Comparison of ENCODE assay signal across 2 cellular contexts in genomic region chr15:71357357-71357756, GRCh38.
TF ChIP-seq lines count a peak whose summit lies in the region.

No MANE protein-coding gene starts in this region.

TF ChIP-seq in SK-N-SH, 30 proteins besides CTCF, POLR2A, EP300 and RAD21 (continued from another document):
- TF ChIP-seq GATA2 (CRISPR knock-in tag; IDR thresholded peaks at IDR 0.05) (no peak), NRF1 (IDR thresholded peaks at IDR 0.05; ENCODE audit: low read depth, low read length) (no peak), SIN3A (IDR thresholded peaks at IDR 0.05; ENCODE audit: borderline replicate concordance, low read depth, low read length) (no peak), FOSL2 (IDR thresholded peaks at IDR 0.05; ENCODE audit: borderline replicate concordance, low read depth) (no peak), RCOR1 (IDR thresholded peaks at IDR 0.05; ENCODE audit: low read length) (no peak), PBX3 (IDR thresholded peaks at IDR 0.05) (no peak), FOXJ3 (CRISPR knock-in tag; IDR thresholded peaks at IDR 0.05) (no peak), CHD2 (IDR thresholded peaks at IDR 0.05; ENCODE audit: low read length, partially characterized antibody) (no peak)
TF ChIP-seq in SK-N-SH: peak in this region for 0.

TF ChIP-seq in SK-N-SH treated with all-trans-retinoic acid at 6 μM for 48 hours, 23 proteins besides CTCF, POLR2A, EP300 and RAD21 (continued from another document):
- TF ChIP-seq ESRRG (CRISPR knock-in tag; IDR thresholded peaks at IDR 0.05) (no peak), ZFP3 (CRISPR knock-in tag; IDR thresholded peaks at IDR 0.05) (no peak), ZFP30 (CRISPR knock-in tag; IDR thresholded peaks at IDR 0.05) (no peak)
